ENCODE assay signal across 26 cellular contexts in genomic region chr17:30352247-30352814, GRCh38. TPM values are rescaled to one million over a fixed set of nuclear protein-coding genes. Genes with fewer than 3 reads are reported as not detected.
DNase-seq lines count a peak whose midpoint lies in the region; ATAC-seq, FAIRE-seq and TF ChIP-seq lines count a peak whose summit lies in the region.
"Had no signal": no experiment of that assay in that cellular context is flagged by ENCODE, and none has a peak within 500 bp of the region (broad histone marks: within the 10 kb centered on the region; RNA-seq: fewer than 3 reads in every experiment).

No MANE protein-coding gene starts in this region.

- TF ChIP-seq POLR2A in K562 (conservative IDR thresholded peaks at IDR 0.05) (no peak), heart left ventricle (IDR thresholded peaks at IDR 0.05) (no peak)

- H3K9me1 ChIP-seq in K562 (ENCODE audit: control insufficient read depth, insufficient read depth, low read length): no peaks in the 10 kb centered on the region

- no peak overlapping the region; a peak in 1 of 4 replicates for H3K9ac ChIP-seq in K562 (ENCODE audit: insufficient read depth in 1 of 2, low read depth in 2 of 2, low read length in 2 of 2)
- H3K9ac ChIP-seq: KMS-11 had no signal

- H3K27me3 ChIP-seq in HL-60 (ENCODE audit: insufficient read depth, poor library complexity, severe bottlenecking) (no peaks in the 10 kb centered on the region), K562 (ENCODE audit: control insufficient read depth in 2 of 2, insufficient read depth in 2 of 2, low read length in 2 of 2) (no peaks in the 10 kb centered on the region), heart left ventricle (no peaks in the 10 kb centered on the region)
- H3K27me3 ChIP-seq: brain microvascular endothelial cell had no signal

- POLR2A ChIA-PET in K562 (lab: Yijun Ruan, JAX): no interaction called here

- no peaks in the 10 kb centered on the region for H3K9me3 Mint-ChIP-seq in activated CD8-positive, alpha-beta memory T cell treated with anti-CD3 and anti-CD28 coated beads, Interleukin-2, amount 10 ng/mL, durations not matched to agents 7 days and 5 days (ENCODE audit: low read depth)

- ATAC-seq in K562: peak; percentile 46; the same call in 1 of the 3 replicates
- no peak for ATAC-seq in heart left ventricle
- no peak for ATAC-seq in activated CD8-positive, alpha-beta memory T cell treated with anti-CD3 and anti-CD28 coated beads, Interleukin-2, amount 10 ng/mL, durations not matched to agents 7 days and 5 days
- ATAC-seq: PC-3 had no signal

- no peak overlapping the region for H2AFZ ChIP-seq in K562 (ENCODE audit: low read depth, low read length)

- 20% methylated on average over 2 of the region's 2 CpGs for WGBS in K562 (ENCODE audit: insufficient coverage, low coverage, missing lambda C conversion rate)
- 80 to 95% (median 93%) methylated on average over 2 of the region's 2 CpGs for WGBS in heart left ventricle, 4 donors

- H3K27ac Mint-ChIP-seq in activated CD8-positive, alpha-beta memory T cell treated with anti-CD3 and anti-CD28 coated beads, Interleukin-2, amount 10 ng/mL, durations not matched to agents 7 days and 5 days: no peak overlapping the region

- TF ChIP-seq EP300 in K562 (IDR thresholded peaks at IDR 0.05; ENCODE audit: low read length): no peak

- no peak overlapping the region for H3K4me2 ChIP-seq in K562 (ENCODE audit: insufficient read depth, low read length)
- H3K4me2 ChIP-seq: KMS-11 had no signal

- peaks cover 5% of the 10 kb centered on the region for H3K27me3 Mint-ChIP-seq in activated CD8-positive, alpha-beta memory T cell treated with anti-CD3 and anti-CD28 coated beads, Interleukin-2, amount 10 ng/mL, durations not matched to agents 7 days and 5 days

- no peaks in the 10 kb centered on the region for H3K79me2 ChIP-seq in K562 (ENCODE audit: control insufficient read depth, insufficient read depth, low read length)

- TF ChIP-seq CTCF in GM12865 (IDR thresholded peaks at IDR 0.05; ENCODE audit: insufficient read depth, low read depth, low read length, missing control alignments): no peak
- TF ChIP-seq CTCF in HL-60 (IDR thresholded peaks at IDR 0.05; ENCODE audit: insufficient read depth, low read length): no peak
- no peak for TF ChIP-seq CTCF in K562 (IDR thresholded peaks at IDR 0.05 in 2 of 3, conservative IDR thresholded peaks at IDR 0.05 in 1 of 3; ENCODE audit: insufficient read depth in 2 of 3, low read depth in 1 of 3, low read length in 3 of 3)
- TF ChIP-seq CTCF in heart left ventricle (IDR thresholded peaks at IDR 0.05): no peak

- H3K4me3 ChIP-seq in GM12865 (ENCODE audit: low read depth, low read length): no peak overlapping the region
- H3K4me3 ChIP-seq in HL-60 (replicated peaks; ENCODE audit: insufficient read depth, low read length): no peak overlapping the region
- no peak overlapping the region for H3K4me3 ChIP-seq in K562
- H3K4me3 ChIP-seq in heart left ventricle: no peak overlapping the region
- H3K4me3 ChIP-seq: skin epidermis, thoracic aorta had no signal

- no peaks in the 10 kb centered on the region for H3K36me3 ChIP-seq in K562 (ENCODE audit: control insufficient read depth, insufficient read depth, low read length)
- no peaks in the 10 kb centered on the region for H3K36me3 ChIP-seq in heart left ventricle
- H3K36me3 ChIP-seq: brain microvascular endothelial cell, thoracic aorta had no signal

- peak; percentile 67 for DNase-seq in GM12865 (ENCODE audit: low read depth)
- peak in 1 of 2 experiments; percentile 32 for DNase-seq in HL-60 (ENCODE audit: low read depth in 1 of 2, low spot score in 1 of 2)
- peak in 1 of 4 experiments; percentile 29 for DNase-seq in K562 (ENCODE audit: extremely low read depth in 1 of 4, low spot score in 3 of 4)
- peak; percentile 69 for DNase-seq in renal cortical epithelial cell (ENCODE audit: low read depth)
- no peak for DNase-seq in heart left ventricle
- no peak for DNase-seq in activated CD8-positive, alpha-beta memory T cell treated with anti-CD3 and anti-CD28 coated beads, Interleukin-2, amount 10 ng/mL, durations not matched to agents 7 days and 5 days
- no peak for DNase-seq in NCI-H146 treated with DMSO at 0.1 percent for 48 hours (lab: John Stamatoyannopoulos, UW; ENCODE audit: unreplicated experiment)
- DNase-seq: activated CD4-positive, alpha-beta T cell treated with anti-CD3 and anti-CD28 coated beads, Interleukin-2, amount 50 U/mL, for 48 hours; activated gamma-delta T cell treated with Interleukin-2 at 50 U/mL for 16 hours; brain microvascular endothelial cell; C1 segment of cervical spinal cord; kidney glomerular epithelial cell; NCI-H1092; NCI-H2029; NCI-H748 treated with DMSO at 0.1 percent for 48 hours; nucleus accumbens; PC-3; SHP77 treated with DMSO at 0.1 percent for 48 hours; stimulated activated CD4-positive, alpha-beta T cell treated with anti-CD3 and anti-CD28 coated beads, Interleukin-1b, Interleukin-23, amount 100 ng/mL, for 48 hours; SW 1271 had no signal

- no peak overlapping the region for H3K4me3 Mint-ChIP-seq in activated CD8-positive, alpha-beta memory T cell treated with anti-CD3 and anti-CD28 coated beads, Interleukin-2, amount 10 ng/mL, durations not matched to agents 7 days and 5 days

- H3K4me1 ChIP-seq in K562 (replicated peaks in 1 of 2; ENCODE audit: control insufficient read depth in 2 of 2, insufficient read depth in 2 of 2, low read length in 2 of 2) (no peaks in the 10 kb centered on the region; a peak in 1 of 5 replicates), heart left ventricle (peaks cover 0 to 19% (median 0%) of the 10 kb centered on the region in 12 donors)

- in situ Hi-C loops in K562 (cut with MboI): no loop called here

- peaks cover 14% of the 10 kb centered on the region for H3K4me1 Mint-ChIP-seq in activated CD8-positive, alpha-beta memory T cell treated with anti-CD3 and anti-CD28 coated beads, Interleukin-2, amount 10 ng/mL, durations not matched to agents 7 days and 5 days

- H3K36me3 Mint-ChIP-seq in activated CD8-positive, alpha-beta memory T cell treated with anti-CD3 and anti-CD28 coated beads, Interleukin-2, amount 10 ng/mL, durations not matched to agents 7 days and 5 days: peaks cover 8% of the 10 kb centered on the region

- no peak for TF ChIP-seq RAD21 in K562 (CRISPR knock-in tag; conservative IDR thresholded peaks at IDR 0.05 in 1 of 2, IDR thresholded peaks at IDR 0.05 in 1 of 2)

- CTCF ChIA-PET in K562 (lab: Yijun Ruan, JAX; ENCODE audit: low intra/inter-chr PET ratio): no interaction called here
- CTCF ChIA-PET in activated CD8-positive, alpha-beta memory T cell treated with anti-CD3 and anti-CD28 coated beads, Interleukin-2, amount 10 ng/mL, durations not matched to agents 7 days and 5 days (lab: Charles Lee): interaction anchor here (0.6 kb wide), 1 partner anchor 50 kb away, joined by 3 read pairs; no protein-coding TSS in a partner anchor

- H3K27ac ChIP-seq in HL-60 (replicated peaks) (peak overlapping the region; percentile 83), K562 (ENCODE audit: extremely low read depth, low read depth, low read length) (no peak overlapping the region), heart left ventricle (no peak overlapping the region)
- H3K27ac ChIP-seq: brain microvascular endothelial cell, KMS-11, skin epidermis, thoracic aorta had no signal

- H3K9me3 ChIP-seq in K562 (replicated peaks; ENCODE audit: control insufficient read depth, insufficient read depth, low read depth, low read length): no peaks in the 10 kb centered on the region
- peaks cover 0 to 4% (median 0%) of the 10 kb centered on the region in 12 donors for H3K9me3 ChIP-seq in heart left ventricle
- H3K9me3 ChIP-seq: thoracic aorta had no signal

- H4K20me1 ChIP-seq in K562 (replicated peaks; ENCODE audit: control insufficient read depth, insufficient read depth, low read length): no peaks in the 10 kb centered on the region

- peak; percentile 67 for FAIRE-seq in K562 (lab: Jason Lieb, UNC)
- FAIRE-seq: H1 had no signal

- BruUV-seq in K562 (replicated peaks; lab: Mats Ljungman, UMichigan): no TSS peak

- intact Hi-C loops in K562 (cut with micrococcal nuclease) (no loop called here), heart left ventricle (cut with DNase I) (no loop called here)

RNA-seq across cellular contexts. Expression of gene TMIGD1, which starts 18.5 kb away (rescaled TPM):
- not detected in 2 replicates for total RNA-seq in K562 (2011; cell fraction: chromatin; rRNA removed; ENCODE audit: low replicate concordance)
- not detected in 2 replicates for total RNA-seq in K562 (2011; cell fraction: nucleolus; rRNA removed)
- not detected in 2 replicates for total RNA-seq in K562 (2011; cell fraction: nucleoplasm; rRNA removed)
- not detected in 2 replicates for total RNA-seq in K562 (2014; rRNA removed)
- not detected in 2 replicates for total RNA-seq in K562 (2014; rRNA removed; fragmentation: Illumina TruSeq; extraction: Trizol)
- total RNA-seq in K562 (2015; rRNA removed; fragmentation: Illumina TruSeq; extraction: Trizol): not detected in 2 replicates
- total RNA-seq in K562 (2021): not detected in 2 replicates
- not detected in 2 replicates for polyA plus RNA-seq in K562 (2011; rRNA removed)
- polyA plus RNA-seq in K562 (2011; cell fraction: cytosol; rRNA removed): not detected in 2 replicates
- not detected in 2 replicates for polyA plus RNA-seq in K562 (2011; cell fraction: nucleus; rRNA removed)
- polyA plus RNA-seq in K562 (2012): not detected in 2 replicates
- not detected in 2 replicates for polyA plus RNA-seq in K562 (2014; fragmentation: Illumina TruSeq; extraction: Trizol)
- polyA plus RNA-seq in K562 (2014; fragmentation: Nextera tagmentation; extraction: Ambion mirVana): not detected
- polyA plus RNA-seq in K562 (2014; rRNA removed): not detected in 2 replicates
- polyA minus RNA-seq in K562 (2011; rRNA and poly(A)+ RNA removed): not detected in 2 replicates
- polyA minus RNA-seq in K562 (2011; cell fraction: cytosol; rRNA and poly(A)+ RNA removed): not detected in 2 replicates
- not detected in 2 replicates for polyA minus RNA-seq in K562 (2011; cell fraction: nucleus; rRNA and poly(A)+ RNA removed)
- total RNA-seq in renal cortical epithelial cell: not detected in 2 replicates
- total RNA-seq in heart left ventricle: not detected
- polyA plus RNA-seq in heart left ventricle: not detected
- total RNA-seq in activated CD8-positive, alpha-beta memory T cell treated with anti-CD3 and anti-CD28 coated beads, Interleukin-2, amount 10 ng/mL, durations not matched to agents 7 days and 5 days: not detected
- total RNA-seq: chondrocyte, H1, HT1080, PC-3, thoracic aorta had no signal
- polyA plus RNA-seq: H1 had no signal

RNA-seq across cellular contexts. Expression of gene CPD, which starts 26.4 kb away (rescaled TPM):
- 55.4 and 75.5 TPM in 2 replicates for total RNA-seq in K562 (2011; cell fraction: chromatin; rRNA removed; ENCODE audit: low replicate concordance)
- 32.4 and 50.1 TPM in 2 replicates for total RNA-seq in K562 (2011; cell fraction: nucleolus; rRNA removed)
- 56.6 and 61.7 TPM in 2 replicates for total RNA-seq in K562 (2011; cell fraction: nucleoplasm; rRNA removed)
- 16.2 and 22.4 TPM in 2 replicates for total RNA-seq in K562 (2014; rRNA removed)
- 21.9 and 26.1 TPM in 2 replicates for total RNA-seq in K562 (2014; rRNA removed; fragmentation: Illumina TruSeq; extraction: Trizol)
- total RNA-seq in K562 (2015; rRNA removed; fragmentation: Illumina TruSeq; extraction: Trizol): 20.8 and 21.7 TPM in 2 replicates
- total RNA-seq in K562 (2021): 21.3 and 24.4 TPM in 2 replicates
- 11.2 and 20.4 TPM in 2 replicates for polyA plus RNA-seq in K562 (2011; rRNA removed)
- 3.8 and 5.1 TPM in 2 replicates for polyA plus RNA-seq in K562 (2011; cell fraction: cytosol; rRNA removed)
- 8.6 and 9.4 TPM in 2 replicates for polyA plus RNA-seq in K562 (2011; cell fraction: nucleus; rRNA removed)
- polyA plus RNA-seq in K562 (2012): 10.9 and 17.2 TPM in 2 replicates
- 16.4 and 16.7 TPM in 2 replicates for polyA plus RNA-seq in K562 (2014; fragmentation: Illumina TruSeq; extraction: Trizol)
- 1 to 10 TPM; 4.5 to 4.9 TPM for polyA plus RNA-seq in K562 (2014; fragmentation: Nextera tagmentation; extraction: Ambion mirVana)
- polyA plus RNA-seq in K562 (2014; rRNA removed): 6.9 and 8.6 TPM in 2 replicates
- polyA minus RNA-seq in K562 (2011; rRNA and poly(A)+ RNA removed): 55.2 and 66.7 TPM in 2 replicates
- 23.1 and 45.0 TPM in 2 replicates for polyA minus RNA-seq in K562 (2011; cell fraction: cytosol; rRNA and poly(A)+ RNA removed)
- polyA minus RNA-seq in K562 (2011; cell fraction: nucleus; rRNA and poly(A)+ RNA removed): 9.0 and 13.3 TPM in 2 replicates
- total RNA-seq in renal cortical epithelial cell: 169 and 332 TPM in 2 replicates
- total RNA-seq in heart left ventricle: 10 to 100 TPM; 18.9 to 54.2 (median 31.8) TPM
- polyA plus RNA-seq in heart left ventricle: 10 to 100 TPM in 1 of 2 donors, 1 to 10 TPM in 1; 3.6 to 36.7 TPM
- 10 to 100 TPM; 19.9 to 25.6 TPM for total RNA-seq in activated CD8-positive, alpha-beta memory T cell treated with anti-CD3 and anti-CD28 coated beads, Interleukin-2, amount 10 ng/mL, durations not matched to agents 7 days and 5 days

Comparison
In these comparisons a context has a peak if more than half of its experiments do, and no peak if none do; other contexts are left out.
1. DNase-seq: peak in GM12865 (single experiment) and renal cortical epithelial cell (single experiment); none in heart left ventricle (0 of 5), activated CD8-positive, alpha-beta memory T cell treated with anti-CD3 and anti-CD28 coated beads, Interleukin-2, amount 10 ng/mL, durations not matched to agents 7 days and 5 days (single experiment) and NCI-H146 treated with DMSO at 0.1 percent for 48 hours (single experiment).